In genomic region chr16:87380403-87380802, GRCh38 we compare ENCODE assay signal across 10 cellular contexts. TPM values are rescaled to one million over a fixed set of nuclear protein-coding genes. Genes with fewer than 3 reads are reported as not detected.
DNase-seq lines count a peak whose midpoint lies in the region; ATAC-seq, FAIRE-seq and TF ChIP-seq lines count a peak whose summit lies in the region.
"Had no signal": no experiment of that assay in that cellular context is flagged by ENCODE, and none has a peak within 500 bp of the region (broad histone marks: within the 10 kb centered on the region; RNA-seq: fewer than 3 reads in every experiment).

No MANE protein-coding gene starts in this region.

- ATAC-seq in K562, result no peak
- ATAC-seq in GM21360 (IDR thresholded peaks at IDR 0.05; ENCODE audit: unreplicated experiment), result no peak

- H3K9me1 ChIP-seq in K562 (ENCODE audit: control insufficient read depth, insufficient read depth, low read length), result no peaks in the 10 kb centered on the region

- 84% methylated on average over 9 of the region's 10 CpGs for WGBS in K562 (ENCODE audit: insufficient coverage, low coverage, missing lambda C conversion rate)
- WGBS in neuronal stem cell (ENCODE audit: extremely low coverage in 2 of 2, insufficient read length in 2 of 2, insufficient replicate concordance in 1 of 2), 2 donors, result no CpG with 5 or more reads among the region's 10 CpGs

- no peak for TF ChIP-seq POLR2A in K562 (conservative IDR thresholded peaks at IDR 0.05)

- H3K4me2 ChIP-seq in K562 (ENCODE audit: insufficient read depth, low read length) (peak overlapping the region; percentile 9; the same call in 1 of the 2 replicates), neuronal stem cell (ENCODE audit: insufficient read depth, low read length, poor library complexity, severe bottlenecking) (no peak overlapping the region)

- FAIRE-seq in K562 (lab: Jason Lieb, UNC) (no peak), urothelium cell line (lab: Jason Lieb, UNC) (no peak)

- no peak overlapping the region for H3K23ac ChIP-seq in neuronal stem cell (ENCODE audit: low read depth, low read length, poor library complexity)

- H3K9me3 ChIP-seq in K562 (replicated peaks; ENCODE audit: control insufficient read depth, insufficient read depth, low read depth, low read length), result no peaks in the 10 kb centered on the region
- peaks cover 0 to 1% of the 10 kb centered on the region in 2 donors for H3K9me3 ChIP-seq in neuronal stem cell (replicated peaks in 1 of 2; ENCODE audit: control insufficient read depth in 2 of 2, insufficient read depth in 1 of 2, low read depth in 1 of 2, low read length in 2 of 2)

- H3K27ac ChIP-seq in K562 (ENCODE audit: extremely low read depth, low read depth, low read length), result no peak overlapping the region
- no peak overlapping the region for H3K27ac ChIP-seq in neuronal stem cell (replicated peaks; ENCODE audit: low read length)

- peak overlapping the region; percentile 90 for H2BK12ac ChIP-seq in neuronal stem cell (ENCODE audit: low read length)

- H2AFZ ChIP-seq in K562 (ENCODE audit: low read depth, low read length) (no peak overlapping the region), neuronal stem cell (ENCODE audit: low read length) (no peak overlapping the region)

- CTCF ChIA-PET in BJ (lab: Yijun Ruan, JAX), result interaction anchor here (1.7 kb wide), 1 partner anchor 54 kb away, joined by 4 read pairs; no protein-coding TSS in a partner anchor
- CTCF ChIA-PET in K562 (lab: Yijun Ruan, JAX; ENCODE audit: low intra/inter-chr PET ratio), result no interaction called here

- H3K4me1 ChIP-seq in K562 (replicated peaks in 1 of 2; ENCODE audit: control insufficient read depth in 2 of 2, insufficient read depth in 2 of 2, low read length in 2 of 2), result peaks cover 37 to 43% of the 10 kb centered on the region in 2 experiments
- peaks cover 0 to 13% of the 10 kb centered on the region in 2 donors for H3K4me1 ChIP-seq in neuronal stem cell (ENCODE audit: control insufficient read depth in 2 of 2, insufficient read depth in 1 of 2, low read depth in 1 of 2, low read length in 2 of 2)

- H3K18ac ChIP-seq in neuronal stem cell (ENCODE audit: low read length), result no peak overlapping the region

- peaks cover 80% of the 10 kb centered on the region for H3K79me2 ChIP-seq in K562 (ENCODE audit: control insufficient read depth, insufficient read depth, low read length)

- H4K91ac ChIP-seq in neuronal stem cell (ENCODE audit: low read depth, low read length, poor library complexity), result no peak overlapping the region

- DNase-seq in BJ (ENCODE audit: low read depth) (no peak), GM12865 (ENCODE audit: low read depth) (peak; percentile 71), K562 (ENCODE audit: extremely low read depth in 1 of 4, low spot score in 3 of 4) (no peak), neuronal stem cell (ENCODE audit: low spot score) (no peak), urothelium cell line (ENCODE audit: low spot score) (no peak), middle frontal gyrus (ENCODE audit: extremely low spot score, low spot score) (no peak), NCI-H1092 (lab: John Stamatoyannopoulos, UW) (no peak)
- DNase-seq: activated effector memory CD4-positive, alpha-beta T cell treated with Interleukin-2 at 50 U/mL for 16 hours; H9 had no signal

- no peaks in the 10 kb centered on the region for H3K27me3 ChIP-seq in BJ (ENCODE audit: control insufficient read depth, insufficient read depth, low read length)
- no peaks in the 10 kb centered on the region for H3K27me3 ChIP-seq in K562 (ENCODE audit: control insufficient read depth in 2 of 2, insufficient read depth in 2 of 2, low read length in 2 of 2)
- H3K27me3 ChIP-seq in neuronal stem cell (ENCODE audit: control insufficient read depth in 3 of 3, insufficient read depth in 3 of 3, low read depth in 1 of 3, low read length in 3 of 3), result no peaks in the 10 kb centered on the region

- H2BK5ac ChIP-seq in neuronal stem cell (ENCODE audit: low read length), result no peak overlapping the region

- H3K36me3 ChIP-seq in BJ (ENCODE audit: control insufficient read depth, insufficient read depth, low read length), result no peaks in the 10 kb centered on the region
- H3K36me3 ChIP-seq in K562 (ENCODE audit: control insufficient read depth, insufficient read depth, low read length), result peaks cover 26% of the 10 kb centered on the region; the same call in 2 of the 3 replicates
- peaks cover 2 to 14% of the 10 kb centered on the region in 2 donors for H3K36me3 ChIP-seq in neuronal stem cell (replicated peaks in 1 of 2; ENCODE audit: control insufficient read depth in 2 of 2, insufficient read depth in 2 of 2, low read length in 2 of 2)

- no peak overlapping the region for H4K8ac ChIP-seq in neuronal stem cell (ENCODE audit: low read depth, low read length)

- no peak overlapping the region for H3K14ac ChIP-seq in neuronal stem cell (ENCODE audit: low read length)

- H3K79me1 ChIP-seq in neuronal stem cell (ENCODE audit: low read depth, low read length), result peaks cover 11% of the 10 kb centered on the region

- POLR2A ChIA-PET in BJ (lab: Charles Lee) (no interaction called here), K562 (lab: Yijun Ruan, JAX) (interaction anchor here (1.2 to 6.1 kb wide), 3 partner anchors 12 to 16 kb away, joined by 3 to 43 read pairs (median 5); partner anchors contain the start of gene MAP1LC3B)

- no peak for TF ChIP-seq CTCF in BJ (IDR thresholded peaks at IDR 0.05; ENCODE audit: insufficient read depth, low read depth, low read length)
- TF ChIP-seq CTCF in GM12865 (IDR thresholded peaks at IDR 0.05; ENCODE audit: insufficient read depth, low read depth, low read length, missing control alignments), result no peak
- no peak for TF ChIP-seq CTCF in K562 (IDR thresholded peaks at IDR 0.05 in 2 of 3, conservative IDR thresholded peaks at IDR 0.05 in 1 of 3; ENCODE audit: insufficient read depth in 2 of 3, low read depth in 1 of 3, low read length in 3 of 3)

- H4K20me1 ChIP-seq in K562 (replicated peaks; ENCODE audit: control insufficient read depth, insufficient read depth, low read length), result peaks cover 4% of the 10 kb centered on the region; the same call in 1 of the 2 replicates

- H3K4me3 ChIP-seq in BJ (ENCODE audit: low read depth, low read length) (peak overlapping the region; percentile 16; the same call in 1 of the 2 replicates), GM12865 (ENCODE audit: low read depth, low read length) (peak overlapping the region; percentile 82), K562 (no peak overlapping the region), neuronal stem cell (ENCODE audit: low read length in 2 of 2) (no peak overlapping the region)

- no TSS peak for BruUV-seq in K562 (replicated peaks; lab: Mats Ljungman, UMichigan)

- H3K4ac ChIP-seq in neuronal stem cell (ENCODE audit: low read length), result no peak overlapping the region

- no peak for TF ChIP-seq EP300 in K562 (IDR thresholded peaks at IDR 0.05; ENCODE audit: low read length)

- in situ Hi-C loops in K562 (cut with MboI), result no loop called here

- no peak overlapping the region for H2BK15ac ChIP-seq in neuronal stem cell (ENCODE audit: low read length)

- H2AK5ac ChIP-seq in neuronal stem cell (ENCODE audit: low read depth, low read length), result no peak overlapping the region

- intact Hi-C loops in K562 (cut with micrococcal nuclease), result no loop called here

- H2BK120ac ChIP-seq in neuronal stem cell (ENCODE audit: low read depth, low read length), result no peak overlapping the region

- TF ChIP-seq RAD21 in K562 (CRISPR knock-in tag; conservative IDR thresholded peaks at IDR 0.05 in 1 of 2, IDR thresholded peaks at IDR 0.05 in 1 of 2), result no peak

- no peak overlapping the region for H3K9ac ChIP-seq in K562 (ENCODE audit: insufficient read depth in 1 of 2, low read depth in 2 of 2, low read length in 2 of 2)
- no peak overlapping the region for H3K9ac ChIP-seq in neuronal stem cell (ENCODE audit: low read depth, low read length, poor library complexity)

RNA-seq across cellular contexts. Expression of gene FBXO31, which starts 3.2 kb away (rescaled TPM):
- polyA plus RNA-seq in BJ (2011; rRNA removed) (16.7 and 24.8 TPM in 2 replicates), K562 (2011; rRNA removed) (11.9 and 13.4 TPM in 2 replicates), K562 (2014; fragmentation: Illumina TruSeq; extraction: Trizol) (10.9 and 19.1 TPM in 2 replicates), K562 (2014; fragmentation: Nextera tagmentation; extraction: Ambion mirVana) (under 1 TPM; 0.18 to 0.70 TPM), K562 (2014; rRNA removed) (14.0 and 16.0 TPM in 2 replicates)
- 17.6 and 21.6 TPM in 2 replicates for polyA minus RNA-seq in BJ (2011; rRNA and poly(A)+ RNA removed)
- total RNA-seq in K562 (2011; cell fraction: chromatin; rRNA removed; ENCODE audit: low replicate concordance), result 50.3 and 100 TPM in 2 replicates
- 55.0 and 64.4 TPM in 2 replicates for total RNA-seq in K562 (2011; cell fraction: nucleolus; rRNA removed)
- total RNA-seq in K562 (2011; cell fraction: nucleoplasm; rRNA removed), result 34.9 and 39.5 TPM in 2 replicates
- total RNA-seq in K562 (2014; rRNA removed) (18.9 and 20.7 TPM in 2 replicates), K562 (2014; rRNA removed; fragmentation: Illumina TruSeq; extraction: Trizol) (6.7 and 8.1 TPM in 2 replicates), K562 (2015; rRNA removed; fragmentation: Illumina TruSeq; extraction: Trizol) (10.1 and 10.4 TPM in 2 replicates), K562 (2021) (28.6 and 33.3 TPM in 2 replicates)
- polyA plus RNA-seq in K562 (2011; cell fraction: cytosol; rRNA removed), result 10.3 and 21.0 TPM in 2 replicates
- polyA plus RNA-seq in K562 (2011; cell fraction: nucleus; rRNA removed), result 24.4 and 48.8 TPM in 2 replicates
- 14.2 and 18.2 TPM in 2 replicates for polyA plus RNA-seq in K562 (2012)
- polyA minus RNA-seq in K562 (2011; rRNA and poly(A)+ RNA removed), result 12.2 and 15.8 TPM in 2 replicates
- 13.6 and 17.8 TPM in 2 replicates for polyA minus RNA-seq in K562 (2011; cell fraction: cytosol; rRNA and poly(A)+ RNA removed)
- polyA minus RNA-seq in K562 (2011; cell fraction: nucleus; rRNA and poly(A)+ RNA removed), result 14.0 and 20.2 TPM in 2 replicates
- 9.0 TPM for polyA plus RNA-seq in neuronal stem cell (2013, experiment 1 of 2)
- 8.4 TPM for polyA plus RNA-seq in neuronal stem cell (2013, experiment 2 of 2)

RNA-seq across cellular contexts. Expression of gene MAP1LC3B, which starts 11.7 kb away (rescaled TPM):
- 29.0 and 50.7 TPM in 2 replicates for polyA plus RNA-seq in BJ (2011; rRNA removed)
- polyA minus RNA-seq in BJ (2011; rRNA and poly(A)+ RNA removed), result 14.8 and 23.0 TPM in 2 replicates
- 39.2 and 55.8 TPM in 2 replicates for total RNA-seq in K562 (2011; cell fraction: chromatin; rRNA removed; ENCODE audit: low replicate concordance)
- total RNA-seq in K562 (2011; cell fraction: nucleolus; rRNA removed), result 28.3 and 28.9 TPM in 2 replicates
- total RNA-seq in K562 (2011; cell fraction: nucleoplasm; rRNA removed), result 49.8 and 99.0 TPM in 2 replicates
- total RNA-seq in K562 (2014; rRNA removed), result 21.3 and 24.9 TPM in 2 replicates
- total RNA-seq in K562 (2014; rRNA removed; fragmentation: Illumina TruSeq; extraction: Trizol), result 26.7 and 32.7 TPM in 2 replicates
- total RNA-seq in K562 (2015; rRNA removed; fragmentation: Illumina TruSeq; extraction: Trizol), result 16.0 and 16.2 TPM in 2 replicates
- total RNA-seq in K562 (2021), result 73.1 and 77.4 TPM in 2 replicates
- polyA plus RNA-seq in K562 (2011; rRNA removed), result 37.0 and 42.6 TPM in 2 replicates
- polyA plus RNA-seq in K562 (2011; cell fraction: cytosol; rRNA removed), result 17.6 and 25.2 TPM in 2 replicates
- 16.4 and 19.9 TPM in 2 replicates for polyA plus RNA-seq in K562 (2011; cell fraction: nucleus; rRNA removed)
- polyA plus RNA-seq in K562 (2012), result 57.7 and 110 TPM in 2 replicates
- polyA plus RNA-seq in K562 (2014; fragmentation: Illumina TruSeq; extraction: Trizol), result 79.9 and 81.5 TPM in 2 replicates
- polyA plus RNA-seq in K562 (2014; fragmentation: Nextera tagmentation; extraction: Ambion mirVana), result 10 to 100 TPM; 30.4 to 36.7 TPM
- 45.5 TPM in 2 replicates for polyA plus RNA-seq in K562 (2014; rRNA removed)
- 21.9 and 25.6 TPM in 2 replicates for polyA minus RNA-seq in K562 (2011; rRNA and poly(A)+ RNA removed)
- 23.5 and 24.3 TPM in 2 replicates for polyA minus RNA-seq in K562 (2011; cell fraction: cytosol; rRNA and poly(A)+ RNA removed)
- polyA minus RNA-seq in K562 (2011; cell fraction: nucleus; rRNA and poly(A)+ RNA removed), result 8.3 and 11.6 TPM in 2 replicates
- polyA plus RNA-seq in neuronal stem cell (2013, experiment 1 of 2), result 41.5 TPM
- polyA plus RNA-seq in neuronal stem cell (2013, experiment 2 of 2), result 41.0 TPM

Comparison
In these comparisons a context has a peak if more than half of its experiments do, and no peak if none do; other contexts are left out.
1. H3K4me3 ChIP-seq: peak in BJ (single experiment) and GM12865 (single experiment); none in K562 (single experiment) and neuronal stem cell (0 of 2).